ENCODE assay signal across 8 cellular contexts in the genomic region with DNA sequence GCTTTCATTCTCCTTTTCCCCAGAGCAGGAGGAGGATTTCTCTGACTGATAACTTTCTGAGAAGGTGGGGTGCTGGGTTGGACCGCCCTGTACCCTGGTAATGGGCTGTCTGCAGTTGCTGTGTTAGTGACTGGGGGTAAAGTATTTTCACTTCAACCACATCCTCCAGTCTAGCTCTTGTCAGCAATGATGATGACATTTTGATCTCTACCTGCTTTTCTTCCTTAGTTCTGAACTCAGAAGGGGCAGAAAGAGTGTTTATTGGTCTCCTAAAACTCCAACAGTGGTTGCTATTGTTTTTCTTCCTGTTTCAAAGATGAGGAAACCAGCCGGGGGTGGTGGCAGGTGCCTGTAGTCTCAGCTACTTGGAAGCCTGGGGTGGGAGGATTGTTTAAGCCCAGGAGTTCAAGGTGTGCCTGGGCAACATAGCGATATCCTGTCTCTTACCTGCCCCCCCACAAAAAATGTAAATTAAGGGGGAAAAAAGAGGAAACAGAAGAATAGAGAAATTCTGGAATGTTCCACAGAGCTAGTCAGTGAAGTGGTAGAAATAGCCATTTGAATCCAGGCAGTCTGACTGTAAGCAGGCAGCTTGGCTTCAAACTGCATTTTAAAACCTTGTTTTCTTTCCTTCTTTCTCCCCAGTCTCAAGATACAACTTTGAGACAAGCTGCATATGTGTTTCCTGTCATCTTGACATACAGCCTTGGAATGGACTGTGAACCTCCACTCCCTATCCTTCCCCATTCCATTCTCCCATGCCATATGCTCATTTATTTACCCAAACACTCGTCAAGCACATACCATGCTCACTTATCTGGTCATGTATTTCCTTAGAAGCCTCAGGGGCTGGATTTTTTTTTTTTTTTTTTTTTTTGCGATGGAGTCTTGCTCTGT. TPM values are rescaled to one million over a fixed set of nuclear protein-coding genes. Genes with fewer than 3 reads are reported as not detected.
A peak's percentile ranks its signal among the peaks of the same experiment; 100 is the strongest.
DNase-seq lines count a peak whose midpoint lies in the region; ATAC-seq and TF ChIP-seq lines count a peak whose summit lies in the region.

No MANE protein-coding gene starts in this region.

- peak; percentile 60 for DNase-seq in NB4 (ENCODE audit: low read depth)
- DNase-seq in activated T-helper 2 cell treated with anti-CD3 and anti-CD28 coated beads, Interferon-gamma antibody, Interleukin-2, Interleukin-4, amounts not matched to agents 10 μg/mL and 5 μg/mL and 100 μg/mL, durations not matched to agents 14 hours and 24 hours and 36 hours (ENCODE audit: low spot score): peak; percentile 64
- DNase-seq in left colon: peak; percentile 44 to 62
- DNase-seq in transverse colon: peak; percentile 43
- DNase-seq in glomerular visceral epithelial cell (ENCODE audit: extremely low spot score): no peak

- no peaks in the 10 kb centered on the region for H3K27me3 Mint-ChIP-seq in activated T-helper 2 cell treated with anti-CD3 and anti-CD28 coated beads, Interferon-gamma antibody, Interleukin-2, Interleukin-4, amounts not matched to agents 10 μg/mL and 5 μg/mL and 100 μg/mL, durations not matched to agents 14 hours and 24 hours and 36 hours (ENCODE audit: low read depth)

- intact Hi-C loops in activated T-helper 2 cell treated with anti-CD3 and anti-CD28 coated beads, Interferon-gamma antibody, Interleukin-2, Interleukin-4, amounts not matched to agents 10 μg/mL and 5 μg/mL and 100 μg/mL, durations not matched to agents 14 hours and 24 hours and 36 hours (cut with micrococcal nuclease): loop anchor here (1.0 to 10.0 kb wide), 8 partner anchors 10 to 1781 kb away; partner anchors contain the start of genes C16orf87, DNAJA2 and SIAH1
- intact Hi-C loops in left colon (cut with DNase I, micrococcal nuclease): no loop called here
- intact Hi-C loops in transverse colon (cut with DNase I; ENCODE audit: low total_unique reads): no loop called here

- H3K79me2 ChIP-seq in DOHH2 (ENCODE audit: control insufficient read depth, low read length): peaks cover 17% of the 10 kb centered on the region

- peak overlapping the region; percentile 45 for H3K4me3 Mint-ChIP-seq in activated T-helper 2 cell treated with anti-CD3 and anti-CD28 coated beads, Interferon-gamma antibody, Interleukin-2, Interleukin-4, amounts not matched to agents 10 μg/mL and 5 μg/mL and 100 μg/mL, durations not matched to agents 14 hours and 24 hours and 36 hours (ENCODE audit: low read depth)

- ATAC-seq in GM21576 (IDR thresholded peaks at IDR 0.05; ENCODE audit: unreplicated experiment) (peak; percentile 41), left colon (peak; percentile 82), GM19455 (IDR thresholded peaks at IDR 0.05; ENCODE audit: unreplicated experiment) (no peak)

- TF ChIP-seq POLR2A in NB4 (IDR thresholded peaks at IDR 0.05; ENCODE audit: extremely low read depth, insufficient read length) (no peak), transverse colon (IDR thresholded peaks at IDR 0.05) (peak; percentile 54)

- TF ChIP-seq CTCF in DOHH2 (IDR thresholded peaks at IDR 0.05; ENCODE audit: low read depth, low read length, poor library complexity, severe bottlenecking) (no peak), NB4 (IDR thresholded peaks at IDR 0.05; ENCODE audit: low read depth, low read length) (no peak), transverse colon (IDR thresholded peaks at IDR 0.05) (no peak)

- H3K4me1 ChIP-seq in DOHH2 (ENCODE audit: control insufficient read depth, low read length) (peaks cover 37% of the 10 kb centered on the region), transverse colon (peaks cover 9 to 49% (median 36%) of the 10 kb centered on the region in 4 donors)

- no peaks in the 10 kb centered on the region for H3K9me3 Mint-ChIP-seq in activated T-helper 2 cell treated with anti-CD3 and anti-CD28 coated beads, Interferon-gamma antibody, Interleukin-2, Interleukin-4, amounts not matched to agents 10 μg/mL and 5 μg/mL and 100 μg/mL, durations not matched to agents 14 hours and 24 hours and 36 hours

- H3K27me3 ChIP-seq in DOHH2 (ENCODE audit: control insufficient read depth, low read length): no peaks in the 10 kb centered on the region
- no peaks in the 10 kb centered on the region for H3K27me3 ChIP-seq in transverse colon

- H3K4me3 ChIP-seq in DOHH2 (ENCODE audit: low read length) (peak overlapping the region; percentile 19), NB4 (ENCODE audit: low read depth, low read length) (no peak overlapping the region), transverse colon (peak overlapping the region in 1 of 4 donors; percentile 6)

- 27 to 37% methylated on average over 4 to 5 of the region's 5 CpGs for WGBS in transverse colon (ENCODE audit: low coverage in 1 of 2), 2 donors

- no peak for TF ChIP-seq EP300 in transverse colon (IDR thresholded peaks at IDR 0.05; ENCODE audit: low read depth)

- peaks cover 7% of the 10 kb centered on the region for H3K36me3 Mint-ChIP-seq in activated T-helper 2 cell treated with anti-CD3 and anti-CD28 coated beads, Interferon-gamma antibody, Interleukin-2, Interleukin-4, amounts not matched to agents 10 μg/mL and 5 μg/mL and 100 μg/mL, durations not matched to agents 14 hours and 24 hours and 36 hours (ENCODE audit: low read depth)

- peaks cover 54% of the 10 kb centered on the region for H3K4me1 Mint-ChIP-seq in activated T-helper 2 cell treated with anti-CD3 and anti-CD28 coated beads, Interferon-gamma antibody, Interleukin-2, Interleukin-4, amounts not matched to agents 10 μg/mL and 5 μg/mL and 100 μg/mL, durations not matched to agents 14 hours and 24 hours and 36 hours (ENCODE audit: low read depth)

- H3K36me3 ChIP-seq in DOHH2 (ENCODE audit: control insufficient read depth, low read length) (no peaks in the 10 kb centered on the region; the same call in 1 of the 2 replicates), transverse colon (no peaks in the 10 kb centered on the region)

- H3K27ac Mint-ChIP-seq in activated T-helper 2 cell treated with anti-CD3 and anti-CD28 coated beads, Interferon-gamma antibody, Interleukin-2, Interleukin-4, amounts not matched to agents 10 μg/mL and 5 μg/mL and 100 μg/mL, durations not matched to agents 14 hours and 24 hours and 36 hours: peak overlapping the region; percentile 86

- H3K9me2 ChIP-seq in DOHH2 (replicated peaks; ENCODE audit: control insufficient read depth, low read length): no peaks in the 10 kb centered on the region

- H3F3A ChIP-seq in DOHH2 (ENCODE audit: control insufficient read depth, insufficient read depth): no peaks in the 10 kb centered on the region

- in situ Hi-C loops in transverse colon (cut with MboI; ENCODE audit: low pct_ligation_motif_present in 1 of 4, low pct_unique_long_range_greater_than_20kb in 1 of 4, low sequenced_read_pairs in 3 of 4): loop anchor here in 2 of 4 donors (10.0 to 25.0 kb wide), 2 partner anchors 69 to 226 kb away; partner anchors contain the start of gene SIAH1 (in 1 of the 2)

- H4K20me1 ChIP-seq in DOHH2 (ENCODE audit: control insufficient read depth, insufficient read depth, low read depth, low read length): no peaks in the 10 kb centered on the region

- H3K4me2 ChIP-seq in DOHH2 (ENCODE audit: low read length): peak overlapping the region; percentile 49

- peak overlapping the region; percentile 17; the same call in 1 of the 2 replicates for H3K27ac ChIP-seq in DOHH2 (ENCODE audit: low read depth, low read length)
- H3K27ac ChIP-seq in transverse colon: peak overlapping the region; percentile 95 to 97 (median 96)

- no peaks in the 10 kb centered on the region for H3K9me3 ChIP-seq in DOHH2 (ENCODE audit: control insufficient read depth, insufficient read depth, low read length)
- no peaks in the 10 kb centered on the region for H3K9me3 ChIP-seq in transverse colon

RNA-seq across cellular contexts. Expression of gene N4BP1, which starts 3.3 kb away (rescaled TPM):
- total RNA-seq in activated T-helper 2 cell treated with anti-CD3 and anti-CD28 coated beads, Interferon-gamma antibody, Interleukin-2, Interleukin-4, amounts not matched to agents 10 μg/mL and 5 μg/mL and 100 μg/mL, durations not matched to agents 14 hours and 24 hours and 36 hours: 34.3 and 40.3 TPM in 2 replicates
- total RNA-seq in left colon (10 to 100 TPM; 36.4 to 42.3 TPM), transverse colon (10 to 100 TPM; 15.3 to 77.4 (median 39.0) TPM)
